Comparison of ENCODE assay signal across 1 cellular context in genomic region chr17:16515933-16516332, GRCh38.
TF ChIP-seq lines count a peak whose summit lies in the region.

No MANE protein-coding gene starts in this region.

TF ChIP-seq in SK-N-SH treated with all-trans-retinoic acid at 6 μM for 48 hours, 23 proteins besides CTCF, POLR2A, EP300 and RAD21 (continued from another document):
- no peak for TF ChIP-seq ZFP30 (CRISPR knock-in tag; IDR thresholded peaks at IDR 0.05)
TF ChIP-seq in SK-N-SH treated with all-trans-retinoic acid at 6 μM for 48 hours: peak in this region for 0.
